16 cellular contexts compared by ENCODE assay signal in the genomic region with DNA sequence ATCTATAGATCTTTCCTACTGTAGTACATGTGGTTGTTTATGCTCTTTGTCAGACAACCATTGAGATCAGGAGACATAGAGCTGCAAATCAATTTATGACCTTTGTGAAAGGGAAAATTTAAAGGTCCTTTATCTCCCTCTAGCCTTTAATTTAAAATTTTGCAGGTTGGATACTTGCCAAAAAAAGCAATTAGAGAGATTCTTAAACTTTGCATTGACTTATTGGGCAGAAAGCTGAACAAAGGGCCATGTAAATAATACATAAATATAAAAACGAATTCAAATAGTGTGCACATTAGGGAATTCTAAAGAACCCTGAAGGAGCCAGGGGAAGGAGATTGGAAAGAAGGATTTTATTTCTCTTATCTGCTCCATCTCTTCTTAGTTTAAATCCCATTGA. TPM values are rescaled to one million over a fixed set of nuclear protein-coding genes. Genes with fewer than 3 reads are reported as not detected.
DNase-seq lines count a peak whose midpoint lies in the region; ATAC-seq, FAIRE-seq and TF ChIP-seq lines count a peak whose summit lies in the region.
"Had no signal": no experiment of that assay in that cellular context is flagged by ENCODE, and none has a peak within 500 bp of the region (broad histone marks: within the 10 kb centered on the region; RNA-seq: fewer than 3 reads in every experiment).

No MANE protein-coding gene starts in this region.

- H3K27me3 ChIP-seq in K562 (ENCODE audit: control insufficient read depth in 2 of 2, insufficient read depth in 2 of 2, low read length in 2 of 2) = no peaks in the 10 kb centered on the region; a peak in 1 of 5 replicates
- H3K27me3 ChIP-seq: BLaER1 treated with 17β-estradiol and CSF1 and Interleukin-3, amounts not matched to agents 10 nM and 100 nM had no signal

- H3K27ac Mint-ChIP-seq in mesothelial cell of epicardium = peak overlapping the region; percentile 28
- no peak overlapping the region for H3K27ac Mint-ChIP-seq in naive thymus-derived CD8-positive, alpha-beta T cell
- H3K27ac Mint-ChIP-seq: CD4-positive, CD25-positive, alpha-beta regulatory T cell; GM23338 had no signal

- no peak for TF ChIP-seq CTCF in HEK293 (tag by site-specific recombination; IDR thresholded peaks at IDR 0.05)
- TF ChIP-seq CTCF in K562 (IDR thresholded peaks at IDR 0.05 in 2 of 3, conservative IDR thresholded peaks at IDR 0.05 in 1 of 3; ENCODE audit: insufficient read depth in 2 of 3, low read depth in 1 of 3, low read length in 3 of 3) = no peak
- no peak for TF ChIP-seq CTCF in mesothelial cell of epicardium (IDR thresholded peaks at IDR 0.05; ENCODE audit: unreplicated experiment)

- H3K4me1 ChIP-seq in HEK293 (ENCODE audit: control insufficient read depth, insufficient read depth, low read length) = peaks cover 4% of the 10 kb centered on the region
- no peaks in the 10 kb centered on the region for H3K4me1 ChIP-seq in K562 (replicated peaks in 1 of 2; ENCODE audit: control insufficient read depth in 2 of 2, insufficient read depth in 2 of 2, low read length in 2 of 2)

- H3K4me3 ChIP-seq in HEK293 (ENCODE audit: low read depth, low read length) (no peak overlapping the region), K562 (no peak overlapping the region)
- H3K4me3 ChIP-seq: BLaER1 treated with 17β-estradiol and CSF1 and Interleukin-3, amounts not matched to agents 10 nM and 100 nM; GM23338 had no signal

- POLR2A ChIA-PET in HEK293 (lab: Yijun Ruan, JAX) (no interaction called here), K562 (lab: Yijun Ruan, JAX) (no interaction called here)
- POLR2A ChIA-PET in naive thymus-derived CD8-positive, alpha-beta T cell (lab: Charles Lee) = no interaction called here

- DNase-seq in NCI-H146 (lab: John Stamatoyannopoulos, UW) (peak; percentile 9), NCI-H146 treated with DMSO at 0.1 percent for 48 hours (lab: John Stamatoyannopoulos, UW; ENCODE audit: unreplicated experiment) (no peak), K562 (ENCODE audit: extremely low read depth in 1 of 4, low spot score in 3 of 4) (no peak), mesothelial cell of epicardium (ENCODE audit: low spot score in 2 of 2, unreplicated experiment in 2 of 2) (no peak), islet precursor cell (no peak)
- no peak for DNase-seq in naive thymus-derived CD8-positive, alpha-beta T cell
- DNase-seq: 8988T; AML-193; CD4-positive, CD25-positive, alpha-beta regulatory T cell; DMS79; H7; IMR-90 had no signal

- no peaks in the 10 kb centered on the region for H3K9me3 ChIP-seq in HEK293 (ENCODE audit: control insufficient read depth, insufficient read depth, low read depth, low read length)
- no peaks in the 10 kb centered on the region for H3K9me3 ChIP-seq in K562 (replicated peaks; ENCODE audit: control insufficient read depth, insufficient read depth, low read depth, low read length)

- H3K27ac ChIP-seq in HEK293 (ENCODE audit: extremely low read depth, low read depth, low read length) = no peak overlapping the region
- H3K27ac ChIP-seq in K562 (ENCODE audit: extremely low read depth, low read depth, low read length) = no peak overlapping the region
- H3K27ac ChIP-seq: BLaER1 treated with 17β-estradiol and CSF1 and Interleukin-3, amounts not matched to agents 10 nM and 100 nM had no signal

- peaks cover 2% of the 10 kb centered on the region for H3K36me3 Mint-ChIP-seq in mesothelial cell of epicardium
- H3K36me3 Mint-ChIP-seq in naive thymus-derived CD8-positive, alpha-beta T cell = no peaks in the 10 kb centered on the region
- H3K36me3 Mint-ChIP-seq: CD4-positive, CD25-positive, alpha-beta regulatory T cell had no signal

- no peaks in the 10 kb centered on the region for H3K27me3 Mint-ChIP-seq in mesothelial cell of epicardium (ENCODE audit: low read depth)
- H3K27me3 Mint-ChIP-seq in naive thymus-derived CD8-positive, alpha-beta T cell = peaks cover 0 to 10% (median 3%) of the 10 kb centered on the region in 5 donors

- H3K9me1 ChIP-seq in K562 (ENCODE audit: control insufficient read depth, insufficient read depth, low read length) = no peaks in the 10 kb centered on the region

- intact Hi-C loops in K562 (cut with micrococcal nuclease) = no loop called here

- no peak for TF ChIP-seq POLR2A in K562 (conservative IDR thresholded peaks at IDR 0.05)

- peaks cover 12% of the 10 kb centered on the region for H3K4me1 Mint-ChIP-seq in mesothelial cell of epicardium
- H3K4me1 Mint-ChIP-seq in naive thymus-derived CD8-positive, alpha-beta T cell = peaks cover 0 to 7% (median 0%) of the 10 kb centered on the region in 4 donors
- H3K4me1 Mint-ChIP-seq: GM23338 had no signal

- in situ Hi-C loops in K562 (cut with MboI) = no loop called here

- no peak for TF ChIP-seq EP300 in K562 (IDR thresholded peaks at IDR 0.05; ENCODE audit: low read length)

- H3K4me2 ChIP-seq in K562 (ENCODE audit: insufficient read depth, low read length) = no peak overlapping the region
- H3K4me2 ChIP-seq: BLaER1 treated with 17β-estradiol and CSF1 and Interleukin-3, amounts not matched to agents 10 nM and 100 nM; GM23338 had no signal

- H4K20me1 ChIP-seq in K562 (replicated peaks; ENCODE audit: control insufficient read depth, insufficient read depth, low read length) = no peaks in the 10 kb centered on the region
- H4K20me1 ChIP-seq: BLaER1 treated with 17β-estradiol and CSF1 and Interleukin-3, amounts not matched to agents 10 nM and 100 nM had no signal

- no peaks in the 10 kb centered on the region for H3K79me2 ChIP-seq in K562 (ENCODE audit: control insufficient read depth, insufficient read depth, low read length)

- H3K36me3 ChIP-seq in HEK293 (ENCODE audit: control insufficient read depth in 2 of 2, insufficient read depth in 1 of 2, low read length in 2 of 2) = no peaks in the 10 kb centered on the region
- no peaks in the 10 kb centered on the region for H3K36me3 ChIP-seq in K562 (ENCODE audit: control insufficient read depth, insufficient read depth, low read length)
- H3K36me3 ChIP-seq: BLaER1 treated with 17β-estradiol and CSF1 and Interleukin-3, amounts not matched to agents 10 nM and 100 nM had no signal

- CTCF ChIA-PET in HEK293 (lab: Yijun Ruan, JAX) (no interaction called here), K562 (lab: Yijun Ruan, JAX; ENCODE audit: low intra/inter-chr PET ratio) (no interaction called here)

- H2AFZ ChIP-seq in K562 (ENCODE audit: low read depth, low read length) = no peak overlapping the region
- H2AFZ ChIP-seq: GM23338 had no signal

- no TSS peak for BruUV-seq in K562 (replicated peaks; lab: Mats Ljungman, UMichigan)

- TF ChIP-seq RAD21 in K562 (CRISPR knock-in tag; conservative IDR thresholded peaks at IDR 0.05 in 1 of 2, IDR thresholded peaks at IDR 0.05 in 1 of 2) = no peak

- no peak overlapping the region for H3K4me3 Mint-ChIP-seq in mesothelial cell of epicardium
- H3K4me3 Mint-ChIP-seq in naive thymus-derived CD8-positive, alpha-beta T cell = no peak overlapping the region
- H3K4me3 Mint-ChIP-seq: CD4-positive, CD25-positive, alpha-beta regulatory T cell; GM23338 had no signal

- 0% methylated on average over 1 of the region's 1 CpG for WGBS in K562 (ENCODE audit: insufficient coverage, low coverage, missing lambda C conversion rate)

- ATAC-seq in K562 = no peak
- no peak for ATAC-seq in naive thymus-derived CD8-positive, alpha-beta T cell
- ATAC-seq: GM23338 had no signal

- peaks cover 4% of the 10 kb centered on the region for H3K9me3 Mint-ChIP-seq in mesothelial cell of epicardium
- no peaks in the 10 kb centered on the region for H3K9me3 Mint-ChIP-seq in naive thymus-derived CD8-positive, alpha-beta T cell
- H3K9me3 Mint-ChIP-seq: GM23338 had no signal

- no peak overlapping the region for H3K9ac ChIP-seq in K562 (ENCODE audit: insufficient read depth in 1 of 2, low read depth in 2 of 2, low read length in 2 of 2)
- H3K9ac ChIP-seq: BLaER1 treated with 17β-estradiol and CSF1 and Interleukin-3, amounts not matched to agents 10 nM and 100 nM had no signal

- FAIRE-seq in K562 (lab: Jason Lieb, UNC) = no peak
- FAIRE-seq: G401.6 had no signal

RNA-seq across cellular contexts. Expression of a gene that starts 22.0 kb away (rescaled TPM):
- 4.8 and 26.2 TPM in 2 replicates for total RNA-seq in K562 (2011; cell fraction: chromatin; rRNA removed; ENCODE audit: low replicate concordance)
- 3.2 and 3.8 TPM in 2 replicates for total RNA-seq in K562 (2011; cell fraction: nucleolus; rRNA removed)
- total RNA-seq in K562 (2011; cell fraction: nucleoplasm; rRNA removed) = 6.3 and 10.3 TPM in 2 replicates
- total RNA-seq in K562 (2014; rRNA removed) (10.5 and 12.4 TPM in 2 replicates), K562 (2014; rRNA removed; fragmentation: Illumina TruSeq; extraction: Trizol) (22.0 TPM in 2 replicates), K562 (2015; rRNA removed; fragmentation: Illumina TruSeq; extraction: Trizol) (18.2 and 19.0 TPM in 2 replicates), K562 (2021) (17.9 and 20.9 TPM in 2 replicates), mesothelial cell of epicardium (30.1 to 35.1 TPM (median 34.7 TPM) in 3 replicates)
- polyA plus RNA-seq in K562 (2011; rRNA removed) (13.2 and 23.8 TPM in 2 replicates), K562 (2014; fragmentation: Illumina TruSeq; extraction: Trizol) (16.9 and 21.2 TPM in 2 replicates), K562 (2014; fragmentation: Nextera tagmentation; extraction: Ambion mirVana) (1 to 10 TPM; 5.0 to 6.5 TPM), K562 (2014; rRNA removed) (9.3 and 13.2 TPM in 2 replicates)
- 3.3 and 6.5 TPM in 2 replicates for polyA plus RNA-seq in K562 (2011; cell fraction: cytosol; rRNA removed)
- polyA plus RNA-seq in K562 (2011; cell fraction: nucleus; rRNA removed) = 4.7 and 10.2 TPM in 2 replicates
- 13.2 and 20.1 TPM in 2 replicates for polyA plus RNA-seq in K562 (2012)
- 16.9 and 18.8 TPM in 2 replicates for polyA minus RNA-seq in K562 (2011; rRNA and poly(A)+ RNA removed)
- polyA minus RNA-seq in K562 (2011; cell fraction: cytosol; rRNA and poly(A)+ RNA removed) = 7.5 and 8.3 TPM in 2 replicates
- 7.5 and 12.7 TPM in 2 replicates for polyA minus RNA-seq in K562 (2011; cell fraction: nucleus; rRNA and poly(A)+ RNA removed)
- 10 to 100 TPM; 27.3 to 32.6 TPM for total RNA-seq in naive thymus-derived CD8-positive, alpha-beta T cell
- polyA plus RNA-seq in naive thymus-derived CD8-positive, alpha-beta T cell = 10 to 100 TPM; 11.9 to 18.0 (median 12.5) TPM

RNA-seq across cellular contexts. Expression of a gene that starts 48.5 kb away (rescaled TPM):
- total RNA-seq in K562 (2011; cell fraction: chromatin; rRNA removed; ENCODE audit: low replicate concordance) = 19.7 and 43.2 TPM in 2 replicates
- total RNA-seq in K562 (2011; cell fraction: nucleolus; rRNA removed) = 27.6 and 28.0 TPM in 2 replicates
- 45.9 and 47.1 TPM in 2 replicates for total RNA-seq in K562 (2011; cell fraction: nucleoplasm; rRNA removed)
- total RNA-seq in K562 (2014; rRNA removed) = 45.0 and 67.6 TPM in 2 replicates
- total RNA-seq in K562 (2014; rRNA removed; fragmentation: Illumina TruSeq; extraction: Trizol) = 49.5 and 54.4 TPM in 2 replicates
- total RNA-seq in K562 (2015; rRNA removed; fragmentation: Illumina TruSeq; extraction: Trizol) = 50.9 and 52.5 TPM in 2 replicates
- 53.3 and 58.4 TPM in 2 replicates for total RNA-seq in K562 (2021)
- polyA plus RNA-seq in K562 (2011; rRNA removed) = 41.2 and 65.6 TPM in 2 replicates
- 11.3 and 35.7 TPM in 2 replicates for polyA plus RNA-seq in K562 (2011; cell fraction: cytosol; rRNA removed)
- 11.0 and 29.8 TPM in 2 replicates for polyA plus RNA-seq in K562 (2011; cell fraction: nucleus; rRNA removed)
- 46.5 and 99.0 TPM in 2 replicates for polyA plus RNA-seq in K562 (2012)
- 57.7 and 83.8 TPM in 2 replicates for polyA plus RNA-seq in K562 (2014; fragmentation: Illumina TruSeq; extraction: Trizol)
- polyA plus RNA-seq in K562 (2014; fragmentation: Nextera tagmentation; extraction: Ambion mirVana) = 10 to 100 TPM; 22.0 to 44.3 TPM
- polyA plus RNA-seq in K562 (2014; rRNA removed) = 34.8 and 36.9 TPM in 2 replicates
- polyA minus RNA-seq in K562 (2011; rRNA and poly(A)+ RNA removed) = 10.6 and 27.5 TPM in 2 replicates
- polyA minus RNA-seq in K562 (2011; cell fraction: cytosol; rRNA and poly(A)+ RNA removed) = 19.5 and 34.5 TPM in 2 replicates
- 1.5 and 4.4 TPM in 2 replicates for polyA minus RNA-seq in K562 (2011; cell fraction: nucleus; rRNA and poly(A)+ RNA removed)
- 244 to 250 TPM (median 249 TPM) in 3 replicates for total RNA-seq in mesothelial cell of epicardium
- 100 to 1,000 TPM; 733 to 793 TPM for total RNA-seq in naive thymus-derived CD8-positive, alpha-beta T cell
- polyA plus RNA-seq in naive thymus-derived CD8-positive, alpha-beta T cell = 1,000 to 10,000 TPM; 1,063 to 1,292 (median 1,234) TPM
